In the genomic region with DNA sequence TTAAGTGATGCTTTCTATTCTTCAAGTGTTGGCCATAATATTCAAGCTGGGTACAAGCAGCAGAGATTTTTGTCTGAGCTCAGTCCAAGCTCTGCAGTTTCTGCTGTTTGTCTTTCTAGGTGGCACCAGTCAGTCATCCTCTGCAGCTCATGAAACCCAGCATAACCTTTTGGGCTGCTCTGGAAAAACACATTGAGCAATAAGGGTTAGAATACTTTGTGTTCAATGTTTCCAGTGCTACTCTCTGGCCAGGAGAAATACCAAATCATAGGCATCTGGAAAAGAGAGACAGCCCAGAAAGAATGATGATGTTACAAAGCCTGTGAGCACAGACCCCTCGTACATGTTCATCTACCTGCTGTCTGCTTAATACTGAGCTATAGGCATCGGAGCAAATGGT, we compare ENCODE assay signal across 10 cellular contexts. TPM values are rescaled to one million over a fixed set of nuclear protein-coding genes. Genes with fewer than 3 reads are reported as not detected.
DNase-seq lines count a peak whose midpoint lies in the region; ATAC-seq, FAIRE-seq and TF ChIP-seq lines count a peak whose summit lies in the region.
"Had no signal": no experiment of that assay in that cellular context is flagged by ENCODE, and none has a peak within 500 bp of the region (broad histone marks: within the 10 kb centered on the region; RNA-seq: fewer than 3 reads in every experiment).

No MANE protein-coding gene starts in this region.

- peaks cover 77% of the 10 kb centered on the region for H3K4me1 Mint-ChIP-seq in CD8-positive, alpha-beta T cell (ENCODE audit: low read depth)
- H3K4me1 Mint-ChIP-seq in osteocyte (ENCODE audit: unreplicated experiment), result peaks cover 55% of the 10 kb centered on the region

- FAIRE-seq in frontal cortex (lab: Jason Lieb, UNC), result no peak

- no peaks in the 10 kb centered on the region for H3K27me3 ChIP-seq in CD8-positive, alpha-beta T cell (ENCODE audit: insufficient read depth, low read length)

- no peak for ATAC-seq in CD8-positive, alpha-beta T cell
- ATAC-seq in HG02623 (IDR thresholded peaks at IDR 0.05; ENCODE audit: unreplicated experiment) (no peak), HG03354 (IDR thresholded peaks at IDR 0.05; ENCODE audit: poor library complexity, severe bottlenecking, unreplicated experiment) (no peak), HG02678 (IDR thresholded peaks at IDR 0.05; ENCODE audit: unreplicated experiment) (no peak)

- H3K27ac ChIP-seq in CD8-positive, alpha-beta T cell (ENCODE audit: low read depth, low read length), result no peak overlapping the region

- no peaks in the 10 kb centered on the region for H3K9me3 Mint-ChIP-seq in CD8-positive, alpha-beta T cell
- no peaks in the 10 kb centered on the region for H3K9me3 Mint-ChIP-seq in osteocyte (ENCODE audit: unreplicated experiment)
- H3K9me3 Mint-ChIP-seq: endodermal cell had no signal

- H3K4me1 ChIP-seq in CD8-positive, alpha-beta T cell (ENCODE audit: insufficient read depth, low read length), result peaks cover 51% of the 10 kb centered on the region

- DNase-seq in CD8-positive, alpha-beta T cell, result no peak
- DNase-seq in LHCN-M2 (ENCODE audit: low read depth) (peak; percentile 60), choroid plexus epithelial cell (ENCODE audit: low read depth) (peak; percentile 63), osteocyte (ENCODE audit: extremely low spot score, unreplicated experiment) (no peak), frontal cortex (ENCODE audit: low spot score in 2 of 2) (no peak)
- DNase-seq: endodermal cell, islet precursor cell had no signal

- intact Hi-C loops in CD8-positive, alpha-beta T cell (cut with DNase I, micrococcal nuclease), result loop anchor here in 1 of 2 experiments (5.0 kb wide), 1 partner anchor 40 kb away; no protein-coding TSS in a partner anchor

- peaks cover 67% of the 10 kb centered on the region for H3K36me3 Mint-ChIP-seq in CD8-positive, alpha-beta T cell
- H3K36me3 Mint-ChIP-seq in osteocyte (ENCODE audit: unreplicated experiment), result peaks cover 4% of the 10 kb centered on the region

- H3K4me3 ChIP-seq in CD8-positive, alpha-beta T cell (ENCODE audit: low read depth, low read length), result no peak overlapping the region
- H3K4me3 ChIP-seq in choroid plexus epithelial cell (ENCODE audit: low read depth, low read length), result no peak overlapping the region

- H3K9me3 ChIP-seq in CD8-positive, alpha-beta T cell (ENCODE audit: low read length), result no peaks in the 10 kb centered on the region

- peak overlapping the region; percentile 33 for H3K4me3 Mint-ChIP-seq in CD8-positive, alpha-beta T cell
- no peak overlapping the region for H3K4me3 Mint-ChIP-seq in osteocyte (ENCODE audit: unreplicated experiment)
- H3K4me3 Mint-ChIP-seq: endodermal cell had no signal

- H3K27me3 Mint-ChIP-seq in CD8-positive, alpha-beta T cell (ENCODE audit: low read depth), result no peaks in the 10 kb centered on the region
- H3K27me3 Mint-ChIP-seq in osteocyte (ENCODE audit: unreplicated experiment), result no peaks in the 10 kb centered on the region

- POLR2A ChIA-PET in CD8-positive, alpha-beta T cell (lab: Charles Lee), result no interaction called here

- no peak for TF ChIP-seq CTCF in CD8-positive, alpha-beta T cell (IDR thresholded peaks at IDR 0.05)
- TF ChIP-seq CTCF in choroid plexus epithelial cell (conservative IDR thresholded peaks at IDR 0.05; ENCODE audit: low read depth, low read length) (peak; percentile 19), osteocyte (IDR thresholded peaks at IDR 0.05) (peak; percentile 45)

- CTCF ChIA-PET in CD8-positive, alpha-beta T cell (lab: Charles Lee), result interaction anchor here (1.4 to 5.6 kb wide), 6 partner anchors 8 to 80 kb away, joined by 4 to 36 read pairs (median 10); no protein-coding TSS in a partner anchor

- peak overlapping the region; percentile 34 for H3K27ac Mint-ChIP-seq in CD8-positive, alpha-beta T cell
- peak overlapping the region; percentile 72 for H3K27ac Mint-ChIP-seq in osteocyte (ENCODE audit: unreplicated experiment)
- H3K27ac Mint-ChIP-seq: endodermal cell had no signal

- H3K36me3 ChIP-seq in CD8-positive, alpha-beta T cell (ENCODE audit: insufficient read depth, low read length), result peaks cover 6% of the 10 kb centered on the region

RNA-seq across cellular contexts. Expression of gene WIPF1, which starts 19.5 kb away (rescaled TPM):
- total RNA-seq in CD8-positive, alpha-beta T cell, result 100 to 1,000 TPM; 275 to 282 TPM
- total RNA-seq in LHCN-M2 (2014; rRNA removed), result 11.9 and 19.4 TPM in 2 replicates
- 24.1 TPM for polyA plus RNA-seq in LHCN-M2 (2012)
- 57.7 and 60.1 TPM in 2 replicates for total RNA-seq in osteocyte
- 1.2 TPM for total RNA-seq in frontal cortex

Comparison
In these comparisons a context has a peak if more than half of its experiments do, and no peak if none do; other contexts are left out.
1. DNase-seq: peak in LHCN-M2 (single experiment) and choroid plexus epithelial cell (single experiment); none in CD8-positive, alpha-beta T cell (0 of 7), osteocyte (single experiment) and frontal cortex (0 of 2).